Comparison of ENCODE assay signal across 8 cellular contexts in genomic region chr17:64145460-64145750, GRCh38. TPM values are rescaled to one million over a fixed set of nuclear protein-coding genes. Genes with fewer than 3 reads are reported as not detected.
DNase-seq lines count a peak whose midpoint lies in the region; ATAC-seq and TF ChIP-seq lines count a peak whose summit lies in the region.

No MANE protein-coding gene starts in this region.

- H3K4me1 ChIP-seq in body of pancreas (peaks cover 45% of the 10 kb centered on the region), mononuclear cell (ENCODE audit: insufficient read depth, low read length) (peaks cover 27% of the 10 kb centered on the region)

- DNase-seq in AG04450 (ENCODE audit: low read depth, low spot score) (no peak), HEK293T (ENCODE audit: extremely low spot score) (no peak), body of pancreas (no peak), germinal center (ENCODE audit: low spot score) (no peak), DMS153 treated with DMSO at 0.1 percent for 48 hours (lab: John Stamatoyannopoulos, UW; ENCODE audit: unreplicated experiment) (no peak), SK-N-DZ (ENCODE audit: low spot score) (no peak), T-helper 9 cell (no peak)

- WGBS in body of pancreas, 2 donors: 0 to 1% methylated on average over 10 of the region's 10 CpGs

- intact Hi-C loops in body of pancreas (cut with DNase I): no loop called here

- TF ChIP-seq POLR2A in body of pancreas (IDR thresholded peaks at IDR 0.05): no peak

- H3K4me3 ChIP-seq in AG04450 (ENCODE audit: low read depth, low read length) (peak overlapping the region; percentile 89), body of pancreas (no peak overlapping the region), mononuclear cell (ENCODE audit: low read length) (peak overlapping the region; percentile 93)

- H3K36me3 ChIP-seq in body of pancreas (replicated peaks in 1 of 2; ENCODE audit: insufficient read depth in 1 of 2, low read depth in 2 of 2): no peaks in the 10 kb centered on the region

- TF ChIP-seq CTCF in AG04450 (IDR thresholded peaks at IDR 0.05; ENCODE audit: low read depth, low read length): 0 out of 2 replicates have a peak, but pooled peaks have one; percentile 4
- TF ChIP-seq CTCF in body of pancreas (IDR thresholded peaks at IDR 0.05): no peak

- CTCF ChIA-PET in AG04450 (lab: Charles Lee) (interaction anchor here (0.8 to 2.1 kb wide), 5 partner anchors 12 to 144 kb away, joined by 6 to 15 read pairs (median 8); no protein-coding TSS in a partner anchor), HEK293T (lab: Yijun Ruan, JAX) (interaction anchor here (1.1 to 3.0 kb wide), 5 partner anchors 10 to 120 kb away, joined by 3 to 11 read pairs (median 8); no protein-coding TSS in a partner anchor)

- POLR2A ChIA-PET in AG04450 (lab: Yijun Ruan, JAX): interaction anchor here (0.6 to 2.8 kb wide), 28 partner anchors 9 to 302 kb away, joined by 3 to 20 read pairs (median 5); partner anchors contain the start of genes ERN1 and TEX2
- POLR2A ChIA-PET in HEK293T (lab: Yijun Ruan, JAX): interaction anchor here (0.6 to 4.1 kb wide), 57 partner anchors 8 to 516 kb away, joined by 3 to 51 read pairs (median 5); partner anchors contain the start of genes ERN1, SMURF2 and TEX2

- H3K27ac ChIP-seq in AG04450 (ENCODE audit: low read depth, low read length): peak overlapping the region; percentile 89
- H3K27ac ChIP-seq in body of pancreas: peak overlapping the region; percentile 73 to 94 (median 94)

- H3K9me3 ChIP-seq in AG04450 (ENCODE audit: control insufficient read depth, insufficient read depth, low read length): peaks cover 3% of the 10 kb centered on the region; the same call in 1 of the 2 replicates
- H3K9me3 ChIP-seq in body of pancreas: no peaks in the 10 kb centered on the region
- H3K9me3 ChIP-seq in mononuclear cell (ENCODE audit: low read depth, low read length): no peaks in the 10 kb centered on the region

- H3K27me3 ChIP-seq in AG04450 (ENCODE audit: control insufficient read depth, insufficient read depth, low read length) (no peaks in the 10 kb centered on the region), body of pancreas (no peaks in the 10 kb centered on the region), mononuclear cell (ENCODE audit: insufficient read depth, low read length) (no peaks in the 10 kb centered on the region)

- ATAC-seq in body of pancreas: peak; percentile 7

TF ChIP-seq in HEK293T, 16 proteins besides CTCF, POLR2A, EP300 and RAD21:
- TF ChIP-seq HDGF (IDR thresholded peaks at IDR 0.05; ENCODE audit: borderline replicate concordance): 0 out of 2 replicates have a peak, but pooled peaks have one; percentile 34
- TF ChIP-seq ELF4 (IDR thresholded peaks at IDR 0.05): no peak

RNA-seq across cellular contexts. Expression of gene ERN1, which starts 15.5 kb away (rescaled TPM):
- polyA plus RNA-seq in AG04450 (2011; rRNA removed): 4.5 and 4.7 TPM in 2 replicates
- 7.9 and 10.2 TPM in 2 replicates for polyA minus RNA-seq in AG04450 (2011; rRNA and poly(A)+ RNA removed)
- total RNA-seq in body of pancreas: 10 to 100 TPM; 63.3 to 77.1 TPM
- 62.8 TPM for total RNA-seq in mononuclear cell
- polyA plus RNA-seq in SK-N-DZ (2014; cell fraction: cytosol; rRNA removed): 1.5 and 3.0 TPM in 2 replicates
- 1.6 and 3.3 TPM in 2 replicates for polyA plus RNA-seq in SK-N-DZ (2014; cell fraction: nucleus; rRNA removed)

Comparison
In these comparisons a context has a peak if more than half of its experiments do, and no peak if none do; other contexts are left out.
1. H3K4me3 ChIP-seq: peak in AG04450 (single experiment) and mononuclear cell (single experiment); none in body of pancreas (0 of 2).